Comparison of ENCODE assay signal across 13 cellular contexts in genomic region chr19:10206226-10206873, GRCh38. TPM values are rescaled to one million over a fixed set of nuclear protein-coding genes. Genes with fewer than 3 reads are reported as not detected.
A peak's percentile ranks its signal among the peaks of the same experiment; 100 is the strongest.
DNase-seq lines count a peak whose midpoint lies in the region; ATAC-seq and TF ChIP-seq lines count a peak whose summit lies in the region.
"Had no signal": no experiment of that assay in that cellular context is flagged by ENCODE, and none has a peak within 500 bp of the region (broad histone marks: within the 10 kb centered on the region; RNA-seq: fewer than 3 reads in every experiment).

No MANE protein-coding gene starts in this region.

- DNase-seq in CD1c-positive myeloid dendritic cell (ENCODE audit: extremely low spot score), result peak; percentile 53
- DNase-seq in astrocyte of the cerebellum (ENCODE audit: low read depth), result peak; percentile 69
- DNase-seq in kidney tubule cell (ENCODE audit: low spot score), result peak; percentile 45
- no peak for DNase-seq in A673 (ENCODE audit: low spot score)
- DNase-seq in immature natural killer cell, result no peak
- no peak for DNase-seq in ovary
- DNase-seq: activated CD4-positive, alpha-beta T cell treated with anti-CD3 and anti-CD28 coated beads, Interleukin-2, amount 50 U/mL, for 1 hour; activated effector memory CD4-positive, alpha-beta T cell treated with Interleukin-2 at 50 U/mL for 16 hours; kidney glomerular epithelial cell had no signal

- no peak for TF ChIP-seq EP300 in Ishikawa (IDR thresholded peaks at IDR 0.05; ENCODE audit: borderline replicate concordance)
- no peak for TF ChIP-seq EP300 in ovary (IDR thresholded peaks at IDR 0.05)

- BruUV-seq in A673 (replicated peaks; lab: Mats Ljungman, UMichigan), result no TSS peak

- H3K4me3 Mint-ChIP-seq in immature natural killer cell, result no peak overlapping the region
- H3K4me3 Mint-ChIP-seq: T-helper 1 cell treated with Interleukin-12 subunit alpha and Interleukin-12 subunit beta and Interleukin-4 antibody, amounts not matched to agents 30 μg/mL and 1 μg/mL, for 36 hours had no signal

- no peaks in the 10 kb centered on the region for H3K4me1 ChIP-seq in A673 (ENCODE audit: insufficient read depth, low read length, poor library complexity, severe bottlenecking)
- no peaks in the 10 kb centered on the region for H3K4me1 ChIP-seq in ovary (ENCODE audit: insufficient read depth)

- H3K27ac ChIP-seq in A673 (ENCODE audit: low read depth, low read length, poor library complexity, severe bottlenecking) (no peak overlapping the region), ovary (no peak overlapping the region)
- H3K27ac ChIP-seq: neutrophil had no signal

- no peak overlapping the region for H3K27ac Mint-ChIP-seq in immature natural killer cell
- H3K27ac Mint-ChIP-seq: T-helper 1 cell treated with Interleukin-12 subunit alpha and Interleukin-12 subunit beta and Interleukin-4 antibody, amounts not matched to agents 30 μg/mL and 1 μg/mL, for 36 hours had no signal

- H3K36me3 Mint-ChIP-seq in immature natural killer cell, result peaks cover 0 to 3% (median 3%) of the 10 kb centered on the region in 3 donors

- H3K4me1 Mint-ChIP-seq in immature natural killer cell, result no peaks in the 10 kb centered on the region

- no peaks in the 10 kb centered on the region for H3K9me3 Mint-ChIP-seq in immature natural killer cell

- H3K4me3 ChIP-seq in astrocyte of the cerebellum (ENCODE audit: low read depth, low read length), result no peak overlapping the region
- H3K4me3 ChIP-seq in A673 (ENCODE audit: low read depth, low read length, poor library complexity, severe bottlenecking), result no peak overlapping the region
- H3K4me3 ChIP-seq in ovary, result no peak overlapping the region

- intact Hi-C loops in A673 (cut with micrococcal nuclease; ENCODE audit: unreplicated experiment), result no loop called here
- intact Hi-C loops in ovary (cut with DNase I), result no loop called here

- H3K27me3 Mint-ChIP-seq in immature natural killer cell (ENCODE audit: low read depth in 3 of 3), result peaks cover 0 to 4% (median 3%) of the 10 kb centered on the region in 3 donors

- in situ Hi-C loops in astrocyte of the cerebellum (cut with HindIII; ENCODE audit: low sequenced_read_pairs), result no loop called here

- H3K36me3 ChIP-seq in A673 (ENCODE audit: insufficient read depth, low read length, poor library complexity, severe bottlenecking), result no peaks in the 10 kb centered on the region
- no peaks in the 10 kb centered on the region for H3K36me3 ChIP-seq in ovary
- H3K36me3 ChIP-seq: neutrophil had no signal

- TF ChIP-seq POLR2A in ovary (IDR thresholded peaks at IDR 0.05), result no peak

- whole genome bisulfite sequencing in ovary, 3 donors, result 75 to 79% (median 77%) methylated on average over 10 of the region's 10 CpGs

- H3K9me3 ChIP-seq in A673 (ENCODE audit: low read depth, low read length, poor library complexity, severe bottlenecking) (no peaks in the 10 kb centered on the region), ovary (no peaks in the 10 kb centered on the region)
- H3K9me3 ChIP-seq: neutrophil had no signal

- CTCF ChIA-PET in A673 (lab: Charles Lee), result interaction anchor here (0.7 kb wide), 1 partner anchor 44 kb away, joined by 3 read pairs; no protein-coding TSS in a partner anchor

- no peaks in the 10 kb centered on the region for H3K27me3 ChIP-seq in A673 (replicated peaks; ENCODE audit: insufficient read depth, low read depth, low read length, poor library complexity)
- no peaks in the 10 kb centered on the region for H3K27me3 ChIP-seq in ovary

- POLR2A ChIA-PET in A673 (lab: Charles Lee; ENCODE audit: low non-redundant PET), result no interaction called here

- TF ChIP-seq CTCF in astrocyte of the cerebellum (IDR thresholded peaks at IDR 0.05; ENCODE audit: low read depth, low read length, missing control alignments) (no peak), A673 (conservative IDR thresholded peaks at IDR 0.05; ENCODE audit: low read depth, low read length) (no peak), ovary (IDR thresholded peaks at IDR 0.05) (no peak)

- no peak for ATAC-seq in HG02973 (IDR thresholded peaks at IDR 0.05; ENCODE audit: unreplicated experiment)

- TF ChIP-seq RAD21 in Ishikawa (IDR thresholded peaks at IDR 0.05; ENCODE audit: low read depth), result no peak

TF ChIP-seq in Ishikawa, 13 proteins besides CTCF, POLR2A, EP300 and RAD21:
- TF ChIP-seq REST (IDR thresholded peaks at IDR 0.05; ENCODE audit: low read depth), result no peak
- TF ChIP-seq TAF1 (IDR thresholded peaks at IDR 0.05; ENCODE audit: low read depth), result no peak
- TF ChIP-seq CEBPB (IDR thresholded peaks at IDR 0.05), result no peak
- TF ChIP-seq, protein P1, sequence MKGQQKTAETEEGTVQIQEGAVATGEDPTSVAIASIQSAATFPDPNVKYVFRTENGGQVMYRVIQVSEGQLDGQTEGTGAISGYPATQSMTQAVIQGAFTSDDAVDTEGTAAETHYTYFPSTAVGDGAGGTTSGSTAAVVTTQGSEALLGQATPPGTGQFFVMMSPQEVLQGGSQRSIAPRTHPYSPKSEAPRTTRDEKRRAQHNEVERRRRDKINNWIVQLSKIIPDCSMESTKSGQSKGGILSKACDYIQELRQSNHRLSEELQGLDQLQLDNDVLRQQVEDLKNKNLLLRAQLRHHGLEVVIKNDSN (IDR thresholded peaks at IDR 0.05), result peak; percentile 91
- peak; percentile 77 for TF ChIP-seq TEAD4 (IDR thresholded peaks at IDR 0.05)
- peak; percentile 40; the same call in 1 of the 2 replicates for TF ChIP-seq TCF12 (IDR thresholded peaks at IDR 0.05; ENCODE audit: low read depth)
- no peak for TF ChIP-seq YY1 (IDR thresholded peaks at IDR 0.05; ENCODE audit: low read depth)
- peak; percentile 35; the same call in 1 of the 2 replicates for TF ChIP-seq NFIC (IDR thresholded peaks at IDR 0.05)
- TF ChIP-seq FOXM1 (IDR thresholded peaks at IDR 0.05; ENCODE audit: borderline replicate concordance, low read depth), result no peak
- no peak for TF ChIP-seq ZBTB7A (IDR thresholded peaks at IDR 0.05; ENCODE audit: low read depth)
- TF ChIP-seq CREB1 (IDR thresholded peaks at IDR 0.05; ENCODE audit: low read depth), result no peak
- no peak for TF ChIP-seq EGR1 (IDR thresholded peaks at IDR 0.05)
- TF ChIP-seq, protein P2, sequence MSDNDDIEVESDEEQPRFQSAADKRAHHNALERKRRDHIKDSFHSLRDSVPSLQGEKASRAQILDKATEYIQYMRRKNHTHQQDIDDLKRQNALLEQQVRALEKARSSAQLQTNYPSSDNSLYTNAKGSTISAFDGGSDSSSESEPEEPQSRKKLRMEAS (IDR thresholded peaks at IDR 0.05), result peak; percentile 99

RNA-seq across cellular contexts. Expression of gene DNMT1, which starts 11.6 kb away (rescaled TPM):
- 371 and 383 TPM in 2 replicates for total RNA-seq in A673 (2021)
- polyA plus RNA-seq in immature natural killer cell, result 100 to 1,000 TPM in 1 of 3 donors, 10 to 100 TPM in 2; 21.8 to 162 (median 43.3) TPM
- total RNA-seq in ovary, result 10 to 100 TPM; 28.1 to 74.2 (median 41.8) TPM
- polyA plus RNA-seq in ovary, result 10 to 100 TPM; 19.8 to 60.2 TPM

RNA-seq across cellular contexts. Expression of gene S1PR2, which starts 24.8 kb away (rescaled TPM):
- total RNA-seq in A673 (2021) (8.4 and 10.0 TPM in 2 replicates), ovary (10 to 100 TPM in 4 of 7 donors, 1 to 10 TPM in 3; 3.6 to 25.9 (median 12.7) TPM)
- polyA plus RNA-seq in immature natural killer cell (1 to 10 TPM in 2 of 3 donors, under 1 TPM in 1; 0.79 to 2.7 (median 1.4) TPM), ovary (1 to 10 TPM; 4.9 to 5.1 TPM)

RNA-seq across cellular contexts. Expression of gene MRPL4, which starts 45.7 kb away (rescaled TPM):
- total RNA-seq in A673 (2021) (107 and 112 TPM in 2 replicates), ovary (10 to 100 TPM; 42.2 to 73.3 (median 58.9) TPM)
- polyA plus RNA-seq in immature natural killer cell (10 to 100 TPM; 24.3 to 42.6 (median 27.1) TPM), ovary (10 to 100 TPM in 1 of 2 donors, 1 to 10 TPM in 1; 4.7 to 60.6 TPM)

Comparison
In these comparisons a context has a peak if more than half of its experiments do, and no peak if none do; other contexts are left out.
1. DNase-seq: peak in CD1c-positive myeloid dendritic cell (single experiment), astrocyte of the cerebellum (single experiment) and kidney tubule cell (single experiment); none in A673 (single experiment), immature natural killer cell (0 of 3) and ovary (0 of 5).